1 cellular context compared by ENCODE assay signal in the genomic region with DNA sequence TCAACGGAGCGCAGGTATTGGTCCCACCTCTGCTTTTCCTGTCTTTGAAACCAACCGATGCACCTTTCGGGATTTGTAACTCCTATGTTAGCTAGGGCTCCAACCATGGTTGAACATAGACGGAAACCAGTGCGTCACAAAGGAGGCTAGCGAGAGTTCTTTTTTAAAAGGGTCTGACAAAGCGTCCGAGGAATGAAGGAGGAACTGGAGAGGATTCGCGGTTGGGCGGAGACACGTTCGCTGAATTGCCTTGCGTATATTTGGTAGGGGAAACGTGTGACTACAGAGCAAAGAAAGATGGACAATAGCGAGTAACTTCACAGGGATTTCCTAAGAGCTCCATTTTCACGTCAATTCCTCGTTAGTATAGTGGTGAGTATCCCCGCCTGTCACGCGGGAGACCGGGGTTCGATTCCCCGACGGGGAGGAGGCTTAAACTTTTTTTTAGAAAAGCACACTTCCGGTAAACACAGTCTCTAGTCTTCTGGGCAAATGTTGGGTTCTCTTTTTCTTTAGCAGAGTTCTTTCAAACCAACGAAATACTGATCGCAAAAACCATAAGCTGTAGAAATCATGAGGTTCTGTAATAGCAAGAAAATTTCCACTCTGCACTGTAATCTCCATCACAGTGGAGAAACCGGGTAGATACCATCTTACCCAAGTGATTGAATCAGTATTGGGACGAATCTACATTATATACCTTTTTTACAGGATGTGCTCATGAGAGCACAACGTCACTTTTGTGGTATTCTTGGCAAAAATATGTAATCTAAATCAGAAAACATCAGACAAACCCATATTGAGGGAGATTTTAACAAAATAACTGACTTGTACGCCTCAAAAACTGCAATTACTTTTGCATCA.
A peak's percentile ranks its signal among the peaks of the same experiment; 100 is the strongest.
TF ChIP-seq lines count a peak whose summit lies in the region.

No MANE protein-coding gene starts in this region.

TF ChIP-seq in K562, 482 proteins besides CTCF, POLR2A, EP300 and RAD21 (continued from another document and continues in another):
- TF ChIP-seq, protein P1, sequence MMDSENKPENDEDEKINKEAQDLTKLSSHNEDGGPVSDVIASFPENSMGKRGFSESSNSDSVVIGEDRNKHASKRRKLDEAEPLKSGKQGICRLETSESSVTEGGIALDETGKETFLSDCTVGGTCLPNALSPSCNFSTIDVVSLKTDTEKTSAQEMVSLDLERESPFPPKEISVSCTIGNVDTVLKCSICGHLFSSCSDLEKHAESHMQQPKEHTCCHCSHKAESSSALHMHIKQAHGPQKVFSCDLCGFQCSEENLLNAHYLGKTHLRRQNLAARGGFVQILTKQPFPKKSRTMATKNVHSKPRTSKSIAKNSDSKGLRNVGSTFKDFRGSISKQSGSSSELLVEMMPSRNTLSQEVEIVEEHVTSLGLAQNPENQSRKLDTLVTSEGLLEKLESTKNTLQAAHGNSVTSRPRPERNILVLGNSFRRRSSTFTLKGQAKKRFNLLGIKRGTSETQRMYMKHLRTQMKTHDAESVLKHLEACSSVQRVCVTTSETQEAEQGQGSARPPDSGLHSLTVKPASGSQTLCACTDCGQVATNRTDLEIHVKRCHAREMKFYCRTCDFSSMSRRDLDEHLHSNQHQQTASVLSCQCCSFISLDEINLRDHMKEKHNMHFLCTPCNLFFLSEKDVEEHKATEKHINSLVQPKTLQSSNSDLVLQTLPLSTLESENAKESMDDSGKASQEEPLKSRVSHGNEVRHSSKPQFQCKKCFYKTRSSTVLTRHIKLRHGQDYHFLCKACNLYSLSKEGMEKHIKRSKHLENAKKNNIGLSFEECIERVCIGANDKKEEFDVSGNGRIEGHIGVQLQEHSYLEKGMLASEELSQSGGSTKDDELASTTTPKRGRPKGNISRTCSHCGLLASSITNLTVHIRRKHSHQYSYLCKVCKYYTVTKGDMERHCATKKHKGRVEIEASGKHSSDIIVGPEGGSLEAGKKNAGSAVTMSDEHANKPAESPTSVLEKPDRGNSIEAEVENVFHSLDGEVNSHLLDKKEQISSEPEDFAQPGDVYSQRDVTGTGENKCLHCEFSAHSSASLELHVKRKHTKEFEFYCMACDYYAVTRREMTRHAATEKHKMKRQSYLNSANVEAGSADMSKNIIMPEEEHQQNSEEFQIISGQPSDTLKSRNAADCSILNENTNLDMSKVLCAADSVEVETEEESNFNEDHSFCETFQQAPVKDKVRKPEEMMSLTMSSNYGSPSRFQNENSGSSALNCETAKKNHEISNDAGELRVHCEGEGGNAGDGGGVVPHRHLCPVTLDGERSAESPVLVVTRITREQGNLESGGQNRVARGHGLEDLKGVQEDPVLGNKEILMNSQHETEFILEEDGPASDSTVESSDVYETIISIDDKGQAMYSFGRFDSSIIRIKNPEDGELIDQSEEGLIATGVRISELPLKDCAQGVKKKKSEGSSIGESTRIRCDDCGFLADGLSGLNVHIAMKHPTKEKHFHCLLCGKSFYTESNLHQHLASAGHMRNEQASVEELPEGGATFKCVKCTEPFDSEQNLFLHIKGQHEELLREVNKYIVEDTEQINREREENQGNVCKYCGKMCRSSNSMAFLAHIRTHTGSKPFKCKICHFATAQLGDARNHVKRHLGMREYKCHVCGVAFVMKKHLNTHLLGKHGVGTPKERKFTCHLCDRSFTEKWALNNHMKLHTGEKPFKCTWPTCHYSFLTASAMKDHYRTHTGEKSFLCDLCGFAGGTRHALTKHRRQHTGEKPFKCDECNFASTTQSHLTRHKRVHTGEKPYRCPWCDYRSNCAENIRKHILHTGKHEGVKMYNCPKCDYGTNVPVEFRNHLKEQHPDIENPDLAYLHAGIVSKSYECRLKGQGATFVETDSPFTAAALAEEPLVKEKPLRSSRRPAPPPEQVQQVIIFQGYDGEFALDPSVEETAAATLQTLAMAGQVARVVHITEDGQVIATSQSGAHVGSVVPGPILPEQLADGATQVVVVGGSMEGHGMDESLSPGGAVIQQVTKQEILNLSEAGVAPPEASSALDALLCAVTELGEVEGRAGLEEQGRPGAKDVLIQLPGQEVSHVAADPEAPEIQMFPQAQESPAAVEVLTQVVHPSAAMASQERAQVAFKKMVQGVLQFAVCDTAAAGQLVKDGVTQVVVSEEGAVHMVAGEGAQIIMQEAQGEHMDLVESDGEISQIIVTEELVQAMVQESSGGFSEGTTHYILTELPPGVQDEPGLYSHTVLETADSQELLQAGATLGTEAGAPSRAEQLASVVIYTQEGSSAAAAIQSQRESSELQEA (IDR thresholded peaks at IDR 0.05; ENCODE audit: low read depth) = peak; percentile 71
- TF ChIP-seq HSF4 (CRISPR knock-in tag; IDR thresholded peaks at IDR 0.05; ENCODE audit: borderline replicate concordance) = no peak
- no peak for TF ChIP-seq KHSRP (IDR thresholded peaks at IDR 0.05)
- no peak for TF ChIP-seq TCF7L2 (IDR thresholded peaks at IDR 0.05; ENCODE audit: low read depth, low read length)
- TF ChIP-seq MEIS2 (IDR thresholded peaks at IDR 0.05; ENCODE audit: partially characterized antibody) = peak; percentile 26
- TF ChIP-seq MAFG (tag; conservative IDR thresholded peaks at IDR 0.05) = no peak
- TF ChIP-seq, protein P2, sequence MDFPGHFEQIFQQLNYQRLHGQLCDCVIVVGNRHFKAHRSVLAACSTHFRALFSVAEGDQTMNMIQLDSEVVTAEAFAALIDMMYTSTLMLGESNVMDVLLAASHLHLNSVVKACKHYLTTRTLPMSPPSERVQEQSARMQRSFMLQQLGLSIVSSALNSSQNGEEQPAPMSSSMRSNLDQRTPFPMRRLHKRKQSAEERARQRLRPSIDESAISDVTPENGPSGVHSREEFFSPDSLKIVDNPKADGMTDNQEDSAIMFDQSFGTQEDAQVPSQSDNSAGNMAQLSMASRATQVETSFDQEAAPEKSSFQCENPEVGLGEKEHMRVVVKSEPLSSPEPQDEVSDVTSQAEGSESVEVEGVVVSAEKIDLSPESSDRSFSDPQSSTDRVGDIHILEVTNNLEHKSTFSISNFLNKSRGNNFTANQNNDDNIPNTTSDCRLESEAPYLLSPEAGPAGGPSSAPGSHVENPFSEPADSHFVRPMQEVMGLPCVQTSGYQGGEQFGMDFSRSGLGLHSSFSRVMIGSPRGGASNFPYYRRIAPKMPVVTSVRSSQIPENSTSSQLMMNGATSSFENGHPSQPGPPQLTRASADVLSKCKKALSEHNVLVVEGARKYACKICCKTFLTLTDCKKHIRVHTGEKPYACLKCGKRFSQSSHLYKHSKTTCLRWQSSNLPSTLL (IDR thresholded peaks at IDR 0.05) = peak; percentile 68; the same call in 1 of the 2 replicates
- no peak for TF ChIP-seq BRCA1 (IDR thresholded peaks at IDR 0.05)
- TF ChIP-seq BRCA1 (CRISPR knock-in tag; IDR thresholded peaks at IDR 0.05) = no peak
- TF ChIP-seq CBFA2T3 (IDR thresholded peaks at IDR 0.05) = no peak
- no peak for TF ChIP-seq ZC3H4 (CRISPR knock-in tag; IDR thresholded peaks at IDR 0.05; ENCODE audit: borderline replicate concordance)
- 0 out of 2 replicates have a peak, but pooled peaks have one; percentile 66 for TF ChIP-seq CREB1 (IDR thresholded peaks at IDR 0.05)
- peak; percentile 68 for TF ChIP-seq CREB1 (CRISPR knock-in tag; IDR thresholded peaks at IDR 0.05)
- TF ChIP-seq, protein P3, sequence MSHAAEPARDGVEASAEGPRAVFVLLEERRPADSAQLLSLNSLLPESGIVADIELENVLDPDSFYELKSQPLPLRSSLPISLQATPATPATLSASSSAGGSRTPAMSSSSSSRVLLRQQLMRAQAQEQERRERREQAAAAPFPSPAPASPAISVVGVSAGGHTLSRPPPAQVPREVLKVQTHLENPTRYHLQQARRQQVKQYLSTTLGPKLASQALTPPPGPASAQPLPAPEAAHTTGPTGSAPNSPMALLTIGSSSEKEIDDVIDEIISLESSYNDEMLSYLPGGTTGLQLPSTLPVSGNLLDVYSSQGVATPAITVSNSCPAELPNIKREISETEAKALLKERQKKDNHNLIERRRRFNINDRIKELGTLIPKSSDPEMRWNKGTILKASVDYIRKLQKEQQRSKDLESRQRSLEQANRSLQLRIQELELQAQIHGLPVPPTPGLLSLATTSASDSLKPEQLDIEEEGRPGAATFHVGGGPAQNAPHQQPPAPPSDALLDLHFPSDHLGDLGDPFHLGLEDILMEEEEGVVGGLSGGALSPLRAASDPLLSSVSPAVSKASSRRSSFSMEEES (CRISPR knock-in tag; IDR thresholded peaks at IDR 0.05) = no peak
- peak; percentile 38; the same call in 1 of the 2 replicates for TF ChIP-seq MYC (IDR thresholded peaks at IDR 0.05; ENCODE audit: low read depth, low read length)
- TF ChIP-seq MYC (CRISPR knock-in tag; IDR thresholded peaks at IDR 0.05; ENCODE audit: borderline replicate concordance, low read depth) = no peak
- TF ChIP-seq RUNX1 (IDR thresholded peaks at IDR 0.05; ENCODE audit: low read depth) = no peak
- TF ChIP-seq, protein P4, sequence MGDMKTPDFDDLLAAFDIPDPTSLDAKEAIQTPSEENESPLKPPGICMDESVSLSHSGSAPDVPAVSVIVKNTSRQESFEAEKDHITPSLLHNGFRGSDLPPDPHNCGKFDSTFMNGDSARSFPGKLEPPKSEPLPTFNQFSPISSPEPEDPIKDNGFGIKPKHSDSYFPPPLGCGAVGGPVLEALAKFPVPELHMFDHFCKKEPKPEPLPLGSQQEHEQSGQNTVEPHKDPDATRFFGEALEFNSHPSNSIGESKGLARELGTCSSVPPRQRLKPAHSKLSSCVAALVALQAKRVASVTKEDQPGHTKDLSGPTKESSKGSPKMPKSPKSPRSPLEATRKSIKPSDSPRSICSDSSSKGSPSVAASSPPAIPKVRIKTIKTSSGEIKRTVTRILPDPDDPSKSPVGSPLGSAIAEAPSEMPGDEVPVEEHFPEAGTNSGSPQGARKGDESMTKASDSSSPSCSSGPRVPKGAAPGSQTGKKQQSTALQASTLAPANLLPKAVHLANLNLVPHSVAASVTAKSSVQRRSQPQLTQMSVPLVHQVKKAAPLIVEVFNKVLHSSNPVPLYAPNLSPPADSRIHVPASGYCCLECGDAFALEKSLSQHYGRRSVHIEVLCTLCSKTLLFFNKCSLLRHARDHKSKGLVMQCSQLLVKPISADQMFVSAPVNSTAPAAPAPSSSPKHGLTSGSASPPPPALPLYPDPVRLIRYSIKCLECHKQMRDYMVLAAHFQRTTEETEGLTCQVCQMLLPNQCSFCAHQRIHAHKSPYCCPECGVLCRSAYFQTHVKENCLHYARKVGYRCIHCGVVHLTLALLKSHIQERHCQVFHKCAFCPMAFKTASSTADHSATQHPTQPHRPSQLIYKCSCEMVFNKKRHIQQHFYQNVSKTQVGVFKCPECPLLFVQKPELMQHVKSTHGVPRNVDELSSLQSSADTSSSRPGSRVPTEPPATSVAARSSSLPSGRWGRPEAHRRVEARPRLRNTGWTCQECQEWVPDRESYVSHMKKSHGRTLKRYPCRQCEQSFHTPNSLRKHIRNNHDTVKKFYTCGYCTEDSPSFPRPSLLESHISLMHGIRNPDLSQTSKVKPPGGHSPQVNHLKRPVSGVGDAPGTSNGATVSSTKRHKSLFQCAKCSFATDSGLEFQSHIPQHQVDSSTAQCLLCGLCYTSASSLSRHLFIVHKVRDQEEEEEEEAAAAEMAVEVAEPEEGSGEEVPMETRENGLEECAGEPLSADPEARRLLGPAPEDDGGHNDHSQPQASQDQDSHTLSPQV (IDR thresholded peaks at IDR 0.05) = peak; percentile 86
- TF ChIP-seq ZNF57 (CRISPR knock-in tag; IDR thresholded peaks at IDR 0.05) = no peak
- peak; percentile 84 for TF ChIP-seq GABPB1 (CRISPR knock-in tag; IDR thresholded peaks at IDR 0.05)
- no peak for TF ChIP-seq EWSR1 (IDR thresholded peaks at IDR 0.05; ENCODE audit: borderline replicate concordance, low read depth, partially characterized antibody)
- TF ChIP-seq CBX5 (IDR thresholded peaks at IDR 0.05; ENCODE audit: borderline replicate concordance, low read depth) = no peak
- TF ChIP-seq, protein P5, sequence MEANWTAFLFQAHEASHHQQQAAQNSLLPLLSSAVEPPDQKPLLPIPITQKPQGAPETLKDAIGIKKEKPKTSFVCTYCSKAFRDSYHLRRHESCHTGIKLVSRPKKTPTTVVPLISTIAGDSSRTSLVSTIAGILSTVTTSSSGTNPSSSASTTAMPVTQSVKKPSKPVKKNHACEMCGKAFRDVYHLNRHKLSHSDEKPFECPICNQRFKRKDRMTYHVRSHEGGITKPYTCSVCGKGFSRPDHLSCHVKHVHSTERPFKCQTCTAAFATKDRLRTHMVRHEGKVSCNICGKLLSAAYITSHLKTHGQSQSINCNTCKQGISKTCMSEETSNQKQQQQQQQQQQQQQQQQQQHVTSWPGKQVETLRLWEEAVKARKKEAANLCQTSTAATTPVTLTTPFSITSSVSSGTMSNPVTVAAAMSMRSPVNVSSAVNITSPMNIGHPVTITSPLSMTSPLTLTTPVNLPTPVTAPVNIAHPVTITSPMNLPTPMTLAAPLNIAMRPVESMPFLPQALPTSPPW (CRISPR knock-in tag; IDR thresholded peaks at IDR 0.05) = peak; percentile 59
- 0 out of 4 replicates have a peak, but pooled peaks of 1 of the 2 experiments have one; percentile 16 for TF ChIP-seq KDM1A (IDR thresholded peaks at IDR 0.05)
- TF ChIP-seq MCM7 (IDR thresholded peaks at IDR 0.05) = no peak
- TF ChIP-seq ELF1 (tag; IDR thresholded peaks at IDR 0.05) = peak; percentile 82
- no peak for TF ChIP-seq STAG1 (CRISPR knock-in tag; IDR thresholded peaks at IDR 0.05; ENCODE audit: borderline replicate concordance)
- peak; percentile 85 for TF ChIP-seq TEAD4 (IDR thresholded peaks at IDR 0.05; ENCODE audit: low read length)
- TF ChIP-seq TEAD4 (CRISPR knock-in tag; IDR thresholded peaks at IDR 0.05; ENCODE audit: borderline replicate concordance) = no peak
- no peak for TF ChIP-seq KAT8 (IDR thresholded peaks at IDR 0.05; ENCODE audit: low read depth)
- TF ChIP-seq NFRKB (IDR thresholded peaks at IDR 0.05; ENCODE audit: low read depth) = peak; percentile 69; the same call in 1 of the 2 replicates
- 0 out of 2 replicates have a peak, but pooled peaks have one; percentile 37 for TF ChIP-seq ZNF766 (CRISPR knock-in tag; conservative IDR thresholded peaks at IDR 0.05)
- TF ChIP-seq FOXK1 (CRISPR knock-in tag; IDR thresholded peaks at IDR 0.05; ENCODE audit: borderline replicate concordance) = no peak
- TF ChIP-seq XRCC5 (IDR thresholded peaks at IDR 0.05; ENCODE audit: low read depth, low read length) = peak; percentile 81
- TF ChIP-seq FOXP1 (CRISPR knock-in tag; IDR thresholded peaks at IDR 0.05) = peak; percentile 82; the same call in 1 of the 2 replicates
- no peak for TF ChIP-seq TFAM (CRISPR knock-in tag; conservative IDR thresholded peaks at IDR 0.05)
- TF ChIP-seq, protein P6, sequence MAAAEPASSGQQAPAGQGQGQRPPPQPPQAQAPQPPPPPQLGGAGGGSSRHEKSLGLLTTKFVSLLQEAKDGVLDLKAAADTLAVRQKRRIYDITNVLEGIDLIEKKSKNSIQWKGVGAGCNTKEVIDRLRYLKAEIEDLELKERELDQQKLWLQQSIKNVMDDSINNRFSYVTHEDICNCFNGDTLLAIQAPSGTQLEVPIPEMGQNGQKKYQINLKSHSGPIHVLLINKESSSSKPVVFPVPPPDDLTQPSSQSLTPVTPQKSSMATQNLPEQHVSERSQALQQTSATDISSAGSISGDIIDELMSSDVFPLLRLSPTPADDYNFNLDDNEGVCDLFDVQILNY (CRISPR knock-in tag; IDR thresholded peaks at IDR 0.05) = no peak
- TF ChIP-seq PYGO2 (tag; IDR thresholded peaks at IDR 0.05) = no peak
- 0 out of 2 replicates have a peak, but pooled peaks have one; percentile 10 for TF ChIP-seq TAL1 (IDR thresholded peaks at IDR 0.05)
- TF ChIP-seq, protein P7, sequence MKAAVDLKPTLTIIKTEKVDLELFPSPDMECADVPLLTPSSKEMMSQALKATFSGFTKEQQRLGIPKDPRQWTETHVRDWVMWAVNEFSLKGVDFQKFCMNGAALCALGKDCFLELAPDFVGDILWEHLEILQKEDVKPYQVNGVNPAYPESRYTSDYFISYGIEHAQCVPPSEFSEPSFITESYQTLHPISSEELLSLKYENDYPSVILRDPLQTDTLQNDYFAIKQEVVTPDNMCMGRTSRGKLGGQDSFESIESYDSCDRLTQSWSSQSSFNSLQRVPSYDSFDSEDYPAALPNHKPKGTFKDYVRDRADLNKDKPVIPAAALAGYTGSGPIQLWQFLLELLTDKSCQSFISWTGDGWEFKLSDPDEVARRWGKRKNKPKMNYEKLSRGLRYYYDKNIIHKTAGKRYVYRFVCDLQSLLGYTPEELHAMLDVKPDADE (conservative IDR thresholded peaks at IDR 0.05; ENCODE audit: control insufficient read depth, low read depth, low read length) = peak; percentile 90
